Comparison of ENCODE assay signal across 1 cellular context in genomic region chr9:129483467-129484324, GRCh38.
TF ChIP-seq lines count a peak whose summit lies in the region.

No MANE protein-coding gene starts in this region.

TF ChIP-seq in A549, 52 proteins besides CTCF, POLR2A, EP300 and RAD21 (continued from another document):
- TF ChIP-seq HES2 (IDR thresholded peaks at IDR 0.05) = no peak
- TF ChIP-seq TFCP2L1 (CRISPR knock-in tag; IDR thresholded peaks at IDR 0.05) = 0 out of 2 replicates have a peak, but pooled peaks have one; percentile 69
- no peak for TF ChIP-seq KDM5A (IDR thresholded peaks at IDR 0.05)
- TF ChIP-seq CHD4 (IDR thresholded peaks at IDR 0.05; ENCODE audit: borderline replicate concordance) = no peak
- TF ChIP-seq REST (IDR thresholded peaks at IDR 0.05) = no peak
- peak; percentile 58; the same call in 1 of the 2 replicates for TF ChIP-seq GATA3 (IDR thresholded peaks at IDR 0.05; ENCODE audit: borderline replicate concordance)
- TF ChIP-seq ZFP36 (IDR thresholded peaks at IDR 0.05; ENCODE audit: borderline replicate concordance, partially characterized antibody) = no peak
- TF ChIP-seq CHD2 (IDR thresholded peaks at IDR 0.05; ENCODE audit: low read length, partially characterized antibody) = no peak
- TF ChIP-seq MYC (IDR thresholded peaks at IDR 0.05; ENCODE audit: borderline replicate concordance, low read length) = no peak
- no peak for TF ChIP-seq ZC3H11A (IDR thresholded peaks at IDR 0.05)
- no peak for TF ChIP-seq RNF2 (IDR thresholded peaks at IDR 0.05; ENCODE audit: borderline replicate concordance, low read depth)
- no peak for TF ChIP-seq HDAC2 (IDR thresholded peaks at IDR 0.05)
- no peak for TF ChIP-seq RCOR1 (IDR thresholded peaks at IDR 0.05; ENCODE audit: low read depth, low read length)
- TF ChIP-seq RFX5 (IDR thresholded peaks at IDR 0.05) = no peak
- TF ChIP-seq PHF8 (IDR thresholded peaks at IDR 0.05; ENCODE audit: borderline replicate concordance, low read depth) = no peak
- no peak for TF ChIP-seq POLR2AphosphoS2 (conservative IDR thresholded peaks at IDR 0.05; ENCODE audit: low read length)
- peak; percentile 61; the same call in 1 of the 2 replicates for TF ChIP-seq HOXA7 (CRISPR knock-in tag; IDR thresholded peaks at IDR 0.05)
- no peak for TF ChIP-seq ELK1 (IDR thresholded peaks at IDR 0.05; ENCODE audit: low read depth, low read length)
- no peak for TF ChIP-seq KDM1A (IDR thresholded peaks at IDR 0.05; ENCODE audit: low read depth)
- no peak; the same call in none of the 2 replicates for TF ChIP-seq FOSB (CRISPR knock-in tag; IDR thresholded peaks at IDR 0.05)
- TF ChIP-seq MAFK (IDR thresholded peaks at IDR 0.05; ENCODE audit: partially characterized antibody) = peak; percentile 40
- TF ChIP-seq CBX8 (IDR thresholded peaks at IDR 0.05) = no peak
- TF ChIP-seq JUN (IDR thresholded peaks at IDR 0.05) = peak; percentile 3 to 21; a peak in 2 of 5 replicates
- 0 out of 2 replicates have a peak, but pooled peaks have one; percentile 3 for TF ChIP-seq RARB (CRISPR knock-in tag; IDR thresholded peaks at IDR 0.05)
- peak; percentile 71 for TF ChIP-seq HOXB13 (CRISPR knock-in tag; IDR thresholded peaks at IDR 0.05; ENCODE audit: low read depth)
- TF ChIP-seq, protein P1, sequence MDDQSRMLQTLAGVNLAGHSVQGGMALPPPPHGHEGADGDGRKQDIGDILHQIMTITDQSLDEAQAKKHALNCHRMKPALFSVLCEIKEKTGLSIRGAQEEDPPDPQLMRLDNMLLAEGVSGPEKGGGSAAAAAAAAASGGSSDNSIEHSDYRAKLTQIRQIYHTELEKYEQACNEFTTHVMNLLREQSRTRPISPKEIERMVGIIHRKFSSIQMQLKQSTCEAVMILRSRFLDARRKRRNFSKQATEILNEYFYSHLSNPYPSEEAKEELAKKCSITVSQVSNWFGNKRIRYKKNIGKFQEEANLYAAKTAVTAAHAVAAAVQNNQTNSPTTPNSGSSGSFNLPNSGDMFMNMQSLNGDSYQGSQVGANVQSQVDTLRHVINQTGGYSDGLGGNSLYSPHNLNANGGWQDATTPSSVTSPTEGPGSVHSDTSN (IDR thresholded peaks at IDR 0.05) = 0 out of 2 replicates have a peak, but pooled peaks have one; percentile 21
- TF ChIP-seq NPAS2 (CRISPR knock-in tag; IDR thresholded peaks at IDR 0.05; ENCODE audit: borderline replicate concordance) = no peak
- TF ChIP-seq TP53 (CRISPR knock-in tag; IDR thresholded peaks at IDR 0.05) = peak; percentile 4; the same call in 1 of the 2 replicates
- TF ChIP-seq NR3C1 (IDR thresholded peaks at IDR 0.05) = no peak
- 0 out of 2 replicates have a peak, but pooled peaks have one; percentile 36 for TF ChIP-seq FOXS1 (CRISPR knock-in tag; IDR thresholded peaks at IDR 0.05)
- peak; percentile 11 for TF ChIP-seq HOXB5 (CRISPR knock-in tag; IDR thresholded peaks at IDR 0.05)
TF ChIP-seq in A549: peak in this region for 20.
